8 cellular contexts compared by ENCODE assay signal in the genomic region with DNA sequence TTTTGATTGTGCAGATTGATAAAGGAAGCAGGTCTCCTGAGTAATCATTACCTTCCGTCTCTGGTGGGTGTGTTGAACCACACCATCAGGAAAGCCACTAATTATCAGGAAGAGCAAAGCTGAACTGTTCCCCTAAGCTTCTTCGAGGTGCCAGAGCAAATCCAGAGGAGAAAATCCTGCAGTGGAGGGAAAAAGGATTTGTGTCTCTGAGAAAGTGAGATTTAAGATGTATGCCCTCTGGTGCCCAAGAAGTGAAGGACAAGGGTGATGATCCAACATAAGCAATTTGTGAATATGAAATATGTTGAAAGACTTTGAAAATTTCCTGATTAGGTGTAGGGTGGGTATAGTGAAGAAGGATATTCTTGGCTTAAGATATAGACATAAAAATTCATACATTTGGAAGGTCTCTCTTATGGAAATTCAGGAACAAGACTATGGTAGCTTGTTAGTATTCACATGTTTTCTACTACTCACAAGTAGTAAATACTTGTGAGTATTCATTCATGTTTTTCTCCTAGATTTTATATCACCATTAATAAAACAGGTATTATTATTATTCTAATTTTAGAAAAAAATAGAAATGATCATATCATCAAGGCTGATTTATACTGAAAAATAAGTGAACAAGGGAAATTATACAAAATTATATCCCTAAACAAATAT. TPM values are rescaled to one million over a fixed set of nuclear protein-coding genes. Genes with fewer than 3 reads are reported as not detected.
DNase-seq lines count a peak whose midpoint lies in the region; ATAC-seq and TF ChIP-seq lines count a peak whose summit lies in the region.

No MANE protein-coding gene starts in this region.

- no peaks in the 10 kb centered on the region for H3K9me3 ChIP-seq in trophoblast cell (ENCODE audit: insufficient read depth, low read depth, low read length)

- H4K91ac ChIP-seq in trophoblast cell (ENCODE audit: low read depth, low read length), result no peak overlapping the region

- no peak for ATAC-seq in activated CD8-positive, alpha-beta T cell treated with anti-CD3 and anti-CD28 coated beads, Interleukin-2, amount 10 ng/mL, durations not matched to agents 7 days and 5 days
- ATAC-seq in HG02884 (IDR thresholded peaks at IDR 0.05; ENCODE audit: unreplicated experiment) (no peak), GM18873 (IDR thresholded peaks at IDR 0.05; ENCODE audit: low FRiP score, unreplicated experiment) (no peak)

- WGBS in trophoblast cell (ENCODE audit: extremely low coverage, insufficient coverage, insufficient read length), result no CpG with 5 or more reads among the region's 2 CpGs

- H3K4ac ChIP-seq in trophoblast cell (ENCODE audit: low read depth, low read length), result no peak overlapping the region

- H2AFZ ChIP-seq in trophoblast cell (ENCODE audit: insufficient read depth, low read length, poor library complexity), result no peak overlapping the region

- H3K4me3 ChIP-seq in trophoblast cell (ENCODE audit: low read depth, low read length), result no peak overlapping the region

- H3K4me2 ChIP-seq in trophoblast cell (ENCODE audit: low read length), result no peak overlapping the region

- H4K12ac ChIP-seq in trophoblast cell (ENCODE audit: low read depth, low read length), result no peak overlapping the region

- no peak overlapping the region for H2AK5ac ChIP-seq in trophoblast cell (ENCODE audit: low read length)

- POLR2A ChIA-PET in HEK293T (lab: Yijun Ruan, JAX), result no interaction called here
- POLR2A ChIA-PET in activated CD8-positive, alpha-beta T cell treated with anti-CD3 and anti-CD28 coated beads, Interleukin-2, amount 10 ng/mL, durations not matched to agents 7 days and 5 days (lab: Charles Lee), result interaction anchor here (0.6 kb wide), 1 partner anchor 482 kb away, joined by 3 read pairs; no protein-coding TSS in a partner anchor

- H3K4me3 Mint-ChIP-seq in activated CD8-positive, alpha-beta T cell treated with anti-CD3 and anti-CD28 coated beads, Interleukin-2, amount 10 ng/mL, durations not matched to agents 7 days and 5 days, result no peak overlapping the region

- H3K9ac ChIP-seq in trophoblast cell (ENCODE audit: low read length), result no peak overlapping the region

- no peak overlapping the region for H2BK120ac ChIP-seq in trophoblast cell (ENCODE audit: insufficient read depth, low read length, poor library complexity)

- H3K36me3 Mint-ChIP-seq in activated CD8-positive, alpha-beta T cell treated with anti-CD3 and anti-CD28 coated beads, Interleukin-2, amount 10 ng/mL, durations not matched to agents 7 days and 5 days (ENCODE audit: low read depth), result peaks cover 3% of the 10 kb centered on the region

- H2BK12ac ChIP-seq in trophoblast cell (ENCODE audit: low read length), result no peak overlapping the region

- H3K79me1 ChIP-seq in trophoblast cell (ENCODE audit: low read length), result no peaks in the 10 kb centered on the region

- CTCF ChIA-PET in HEK293T (lab: Yijun Ruan, JAX), result interaction anchor here (0.5 to 1.9 kb wide), 8 partner anchors 12 to 1061 kb away, joined by 3 to 8 read pairs (median 3); no protein-coding TSS in a partner anchor
- CTCF ChIA-PET in activated CD8-positive, alpha-beta T cell treated with anti-CD3 and anti-CD28 coated beads, Interleukin-2, amount 10 ng/mL, durations not matched to agents 7 days and 5 days (lab: Charles Lee), result interaction anchor here (0.8 to 2.2 kb wide), 16 partner anchors 12 to 206 kb away, joined by 3 to 21 read pairs (median 4); a partner anchor contains a TSS

- H3K4me1 Mint-ChIP-seq in activated CD8-positive, alpha-beta T cell treated with anti-CD3 and anti-CD28 coated beads, Interleukin-2, amount 10 ng/mL, durations not matched to agents 7 days and 5 days (ENCODE audit: low read depth), result no peaks in the 10 kb centered on the region

- no peak overlapping the region for H2BK5ac ChIP-seq in trophoblast cell (ENCODE audit: low read depth, low read length, poor library complexity)

- H3K27ac ChIP-seq in trophoblast cell (ENCODE audit: low read depth, low read length), result no peak overlapping the region

- H3K27ac Mint-ChIP-seq in activated CD8-positive, alpha-beta T cell treated with anti-CD3 and anti-CD28 coated beads, Interleukin-2, amount 10 ng/mL, durations not matched to agents 7 days and 5 days, result no peak overlapping the region

- H3K23ac ChIP-seq in trophoblast cell (ENCODE audit: low read length), result no peak overlapping the region

- no peak overlapping the region for H3K18ac ChIP-seq in trophoblast cell (ENCODE audit: low read length)

- H3K9me3 Mint-ChIP-seq in activated CD8-positive, alpha-beta T cell treated with anti-CD3 and anti-CD28 coated beads, Interleukin-2, amount 10 ng/mL, durations not matched to agents 7 days and 5 days (ENCODE audit: insufficient read depth), result peaks cover 10% of the 10 kb centered on the region

- DNase-seq in DMS79 treated with DMSO at 0.1 percent for 48 hours (lab: John Stamatoyannopoulos, UW), result peak; percentile 17
- DNase-seq in HEK293T (ENCODE audit: extremely low spot score), result peak; percentile 58
- DNase-seq in NCI-H345 (lab: John Stamatoyannopoulos, UW), result peak; percentile 25
- peak; percentile 40 for DNase-seq in activated CD8-positive, alpha-beta T cell treated with anti-CD3 and anti-CD28 coated beads, Interleukin-2, amount 10 ng/mL, durations not matched to agents 7 days and 5 days
- peak; percentile 76 for DNase-seq in glomerular visceral epithelial cell (ENCODE audit: extremely low spot score)
- DNase-seq in trophoblast cell, result peak; percentile 58 to 84

- peaks cover 3% of the 10 kb centered on the region for H3K27me3 Mint-ChIP-seq in activated CD8-positive, alpha-beta T cell treated with anti-CD3 and anti-CD28 coated beads, Interleukin-2, amount 10 ng/mL, durations not matched to agents 7 days and 5 days (ENCODE audit: low read depth)

- no peak overlapping the region for H3K14ac ChIP-seq in trophoblast cell (ENCODE audit: low read length)

- H3K27me3 ChIP-seq in trophoblast cell (ENCODE audit: insufficient read depth, low read length), result no peaks in the 10 kb centered on the region

- H3K79me2 ChIP-seq in trophoblast cell (ENCODE audit: control insufficient read depth, insufficient read depth, low read length, poor library complexity), result no peaks in the 10 kb centered on the region

- no peaks in the 10 kb centered on the region for H3K4me1 ChIP-seq in trophoblast cell (ENCODE audit: control insufficient read depth in 1 of 2, insufficient read depth in 2 of 2, low read length in 2 of 2)

- H4K8ac ChIP-seq in trophoblast cell (ENCODE audit: low read depth, low read length), result no peak overlapping the region

- H3K36me3 ChIP-seq in trophoblast cell (ENCODE audit: control insufficient read depth in 1 of 2, insufficient read depth in 2 of 2, low read length in 2 of 2), result no peaks in the 10 kb centered on the region

TF ChIP-seq in HEK293T, 16 proteins besides CTCF, POLR2A, EP300 and RAD21:
- TF ChIP-seq L3MBTL2 (conservative IDR thresholded peaks at IDR 0.05), result peak; percentile 38; the same call in 1 of the 2 replicates
- TF ChIP-seq LEF1 (IDR thresholded peaks at IDR 0.05; ENCODE audit: borderline replicate concordance), result no peak

RNA-seq across cellular contexts. Expression of a gene that starts 34.8 kb away (rescaled TPM):
- total RNA-seq in activated CD8-positive, alpha-beta T cell treated with anti-CD3 and anti-CD28 coated beads, Interleukin-2, amount 10 ng/mL, durations not matched to agents 7 days and 5 days, result 10 to 100 TPM; 32.3 to 35.1 TPM
- 24.6 and 25.6 TPM in 2 replicates for polyA plus RNA-seq in trophoblast cell (2013)

RNA-seq across cellular contexts. Expression of a gene that starts 59.7 kb away (rescaled TPM):
- total RNA-seq in activated CD8-positive, alpha-beta T cell treated with anti-CD3 and anti-CD28 coated beads, Interleukin-2, amount 10 ng/mL, durations not matched to agents 7 days and 5 days, result under 1 TPM; 0.31 to 0.53 TPM
- 60.2 and 61.6 TPM in 2 replicates for polyA plus RNA-seq in trophoblast cell (2013)

Comparison
In these comparisons a context has a peak if more than half of its experiments do, and no peak if none do; other contexts are left out.
1. DNase-seq: peak in every context shown above with its lines; median percentile 76 in glomerular visceral epithelial cell; 71 in trophoblast cell; 58 in HEK293T; 40 in activated CD8-positive, alpha-beta T cell treated with anti-CD3 and anti-CD28 coated beads, Interleukin-2, amount 10 ng/mL, durations not matched to agents 7 days and 5 days; 25 in NCI-H345; 17 in DMS79 treated with DMSO at 0.1 percent for 48 hours.